1 cellular context compared by ENCODE assay signal in the genomic region with DNA sequence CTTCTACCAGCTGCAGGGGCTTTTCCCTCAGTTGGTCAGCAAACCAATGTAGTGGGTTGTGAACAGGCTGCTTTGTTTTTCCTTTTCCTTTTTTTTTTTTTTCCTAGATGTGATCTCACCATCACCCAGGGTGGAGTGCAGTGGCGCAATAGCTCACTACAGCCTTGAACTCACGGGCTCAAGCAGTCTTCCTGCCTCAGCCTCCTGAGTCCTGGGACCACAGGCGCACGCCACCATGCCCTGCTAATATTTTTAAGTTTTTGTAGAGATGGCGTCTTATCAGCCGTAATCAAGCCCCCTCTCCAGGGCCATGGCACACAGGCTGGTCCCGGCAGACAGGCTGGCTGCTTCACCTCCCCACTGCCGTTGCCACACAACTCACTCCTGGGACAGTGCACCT.
TF ChIP-seq lines count a peak whose summit lies in the region.

No MANE protein-coding gene starts in this region.

TF ChIP-seq in HepG2, 621 proteins besides CTCF, POLR2A, EP300 and RAD21:
- TF ChIP-seq EED (CRISPR knock-in tag; IDR thresholded peaks at IDR 0.05) = no peak
- no peak for TF ChIP-seq RBFOX2 (IDR thresholded peaks at IDR 0.05; ENCODE audit: low read depth, low read length)
- peak; percentile 85 for TF ChIP-seq CEBPB (IDR thresholded peaks at IDR 0.05; ENCODE audit: borderline replicate concordance, low read depth, low read length)
- TF ChIP-seq AGO2 (optimal IDR thresholded peaks at IDR 0.05; ENCODE audit: low read depth, low read length) = no peak
- TF ChIP-seq, protein P1, sequence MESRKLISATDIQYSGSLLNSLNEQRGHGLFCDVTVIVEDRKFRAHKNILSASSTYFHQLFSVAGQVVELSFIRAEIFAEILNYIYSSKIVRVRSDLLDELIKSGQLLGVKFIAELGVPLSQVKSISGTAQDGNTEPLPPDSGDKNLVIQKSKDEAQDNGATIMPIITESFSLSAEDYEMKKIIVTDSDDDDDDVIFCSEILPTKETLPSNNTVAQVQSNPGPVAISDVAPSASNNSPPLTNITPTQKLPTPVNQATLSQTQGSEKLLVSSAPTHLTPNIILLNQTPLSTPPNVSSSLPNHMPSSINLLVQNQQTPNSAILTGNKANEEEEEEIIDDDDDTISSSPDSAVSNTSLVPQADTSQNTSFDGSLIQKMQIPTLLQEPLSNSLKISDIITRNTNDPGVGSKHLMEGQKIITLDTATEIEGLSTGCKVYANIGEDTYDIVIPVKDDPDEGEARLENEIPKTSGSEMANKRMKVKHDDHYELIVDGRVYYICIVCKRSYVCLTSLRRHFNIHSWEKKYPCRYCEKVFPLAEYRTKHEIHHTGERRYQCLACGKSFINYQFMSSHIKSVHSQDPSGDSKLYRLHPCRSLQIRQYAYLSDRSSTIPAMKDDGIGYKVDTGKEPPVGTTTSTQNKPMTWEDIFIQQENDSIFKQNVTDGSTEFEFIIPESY (CRISPR knock-in tag; IDR thresholded peaks at IDR 0.05) = peak; percentile 23; the same call in 1 of the 2 replicates
- peak; percentile 48; the same call in 1 of the 2 replicates for TF ChIP-seq GATAD2A (CRISPR knock-in tag; IDR thresholded peaks at IDR 0.05)
- no peak for TF ChIP-seq ZFY (CRISPR knock-in tag; IDR thresholded peaks at IDR 0.05)
- TF ChIP-seq HOXA7 (CRISPR knock-in tag; IDR thresholded peaks at IDR 0.05) = no peak
- no peak for TF ChIP-seq ZNF180 (CRISPR knock-in tag; IDR thresholded peaks at IDR 0.05; ENCODE audit: borderline replicate concordance, low read depth)
- no peak for TF ChIP-seq SIN3A (IDR thresholded peaks at IDR 0.05; ENCODE audit: borderline replicate concordance, low read depth, low read length)
- no peak for TF ChIP-seq KLF13 (CRISPR knock-in tag; IDR thresholded peaks at IDR 0.05)
- TF ChIP-seq CEBPZ (IDR thresholded peaks at IDR 0.05; ENCODE audit: low read length) = no peak
- no peak for TF ChIP-seq ZNF780A (CRISPR knock-in tag; IDR thresholded peaks at IDR 0.05)
- no peak for TF ChIP-seq TFAP4 (IDR thresholded peaks at IDR 0.05; ENCODE audit: borderline replicate concordance, low read depth)
- TF ChIP-seq ATF7 (IDR thresholded peaks at IDR 0.05) = no peak
- TF ChIP-seq ATF7 (CRISPR knock-in tag; IDR thresholded peaks at IDR 0.05) = no peak
- no peak for TF ChIP-seq REXO4 (CRISPR knock-in tag; IDR thresholded peaks at IDR 0.05; ENCODE audit: borderline replicate concordance)
- TF ChIP-seq ZNF572 (CRISPR knock-in tag; IDR thresholded peaks at IDR 0.05) = no peak
- no peak for TF ChIP-seq ZFP37 (CRISPR knock-in tag; IDR thresholded peaks at IDR 0.05; ENCODE audit: borderline replicate concordance)
- no peak for TF ChIP-seq ZNF609 (CRISPR knock-in tag; IDR thresholded peaks at IDR 0.05; ENCODE audit: borderline replicate concordance)
- no peak for TF ChIP-seq FOXO4 (CRISPR knock-in tag; conservative IDR thresholded peaks at IDR 0.05)
- TF ChIP-seq, protein P2, sequence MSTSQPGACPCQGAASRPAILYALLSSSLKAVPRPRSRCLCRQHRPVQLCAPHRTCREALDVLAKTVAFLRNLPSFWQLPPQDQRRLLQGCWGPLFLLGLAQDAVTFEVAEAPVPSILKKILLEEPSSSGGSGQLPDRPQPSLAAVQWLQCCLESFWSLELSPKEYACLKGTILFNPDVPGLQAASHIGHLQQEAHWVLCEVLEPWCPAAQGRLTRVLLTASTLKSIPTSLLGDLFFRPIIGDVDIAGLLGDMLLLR (CRISPR knock-in tag; IDR thresholded peaks at IDR 0.05) = no peak
- no peak for TF ChIP-seq ZNF652 (CRISPR knock-in tag; IDR thresholded peaks at IDR 0.05; ENCODE audit: borderline replicate concordance, low read depth)
- TF ChIP-seq ZMYM4 (CRISPR knock-in tag; IDR thresholded peaks at IDR 0.05) = no peak
- TF ChIP-seq, protein P3, sequence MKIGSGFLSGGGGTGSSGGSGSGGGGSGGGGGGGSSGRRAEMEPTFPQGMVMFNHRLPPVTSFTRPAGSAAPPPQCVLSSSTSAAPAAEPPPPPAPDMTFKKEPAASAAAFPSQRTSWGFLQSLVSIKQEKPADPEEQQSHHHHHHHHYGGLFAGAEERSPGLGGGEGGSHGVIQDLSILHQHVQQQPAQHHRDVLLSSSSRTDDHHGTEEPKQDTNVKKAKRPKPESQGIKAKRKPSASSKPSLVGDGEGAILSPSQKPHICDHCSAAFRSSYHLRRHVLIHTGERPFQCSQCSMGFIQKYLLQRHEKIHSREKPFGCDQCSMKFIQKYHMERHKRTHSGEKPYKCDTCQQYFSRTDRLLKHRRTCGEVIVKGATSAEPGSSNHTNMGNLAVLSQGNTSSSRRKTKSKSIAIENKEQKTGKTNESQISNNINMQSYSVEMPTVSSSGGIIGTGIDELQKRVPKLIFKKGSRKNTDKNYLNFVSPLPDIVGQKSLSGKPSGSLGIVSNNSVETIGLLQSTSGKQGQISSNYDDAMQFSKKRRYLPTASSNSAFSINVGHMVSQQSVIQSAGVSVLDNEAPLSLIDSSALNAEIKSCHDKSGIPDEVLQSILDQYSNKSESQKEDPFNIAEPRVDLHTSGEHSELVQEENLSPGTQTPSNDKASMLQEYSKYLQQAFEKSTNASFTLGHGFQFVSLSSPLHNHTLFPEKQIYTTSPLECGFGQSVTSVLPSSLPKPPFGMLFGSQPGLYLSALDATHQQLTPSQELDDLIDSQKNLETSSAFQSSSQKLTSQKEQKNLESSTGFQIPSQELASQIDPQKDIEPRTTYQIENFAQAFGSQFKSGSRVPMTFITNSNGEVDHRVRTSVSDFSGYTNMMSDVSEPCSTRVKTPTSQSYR (CRISPR knock-in tag; IDR thresholded peaks at IDR 0.05; ENCODE audit: borderline replicate concordance) = no peak
- TF ChIP-seq RARA (CRISPR knock-in tag; IDR thresholded peaks at IDR 0.05) = peak; percentile 55
- no peak for TF ChIP-seq ZFP36 (IDR thresholded peaks at IDR 0.05; ENCODE audit: borderline replicate concordance, low read depth, low read length, partially characterized antibody)
- TF ChIP-seq HDAC2 (CRISPR knock-in tag; IDR thresholded peaks at IDR 0.05) = no peak
- no peak for TF ChIP-seq AGO1 (IDR thresholded peaks at IDR 0.05; ENCODE audit: low read depth, low read length, poor library complexity, severe bottlenecking)
- no peak for TF ChIP-seq ISX (CRISPR knock-in tag; conservative IDR thresholded peaks at IDR 0.05)
- peak; percentile 76 for TF ChIP-seq CEBPG (CRISPR knock-in tag; IDR thresholded peaks at IDR 0.05)
- peak; percentile 79; the same call in 1 of the 2 replicates for TF ChIP-seq ZNF362 (CRISPR knock-in tag; IDR thresholded peaks at IDR 0.05; ENCODE audit: borderline replicate concordance)
- no peak for TF ChIP-seq PAWR (CRISPR knock-in tag; IDR thresholded peaks at IDR 0.05; ENCODE audit: borderline replicate concordance)
- no peak for TF ChIP-seq ZNF253 (CRISPR knock-in tag; IDR thresholded peaks at IDR 0.05; ENCODE audit: borderline replicate concordance)
- peak; percentile 36; the same call in 1 of the 2 replicates for TF ChIP-seq BCL6 (CRISPR knock-in tag; IDR thresholded peaks at IDR 0.05)
- 0 out of 2 replicates have a peak, but pooled peaks have one; percentile 18 for TF ChIP-seq HNF4A (CRISPR knock-in tag; IDR thresholded peaks at IDR 0.05)
- TF ChIP-seq NR2F1 (CRISPR knock-in tag; IDR thresholded peaks at IDR 0.05) = no peak
- no peak for TF ChIP-seq ATF7-NPFF (CRISPR knock-in tag; IDR thresholded peaks at IDR 0.05; ENCODE audit: low read depth)
- TF ChIP-seq RFX5 (IDR thresholded peaks at IDR 0.05; ENCODE audit: low read depth, low read length) = no peak
- no peak for TF ChIP-seq NKX3-1 (CRISPR knock-in tag; IDR thresholded peaks at IDR 0.05)
- TF ChIP-seq TBX2 (CRISPR knock-in tag; IDR thresholded peaks at IDR 0.05; ENCODE audit: borderline replicate concordance) = no peak
- no peak for TF ChIP-seq YY1 (IDR thresholded peaks at IDR 0.05; ENCODE audit: insufficient read depth, insufficient replicate concordance, low read depth, low read length)
- TF ChIP-seq ZNF563 (CRISPR knock-in tag; IDR thresholded peaks at IDR 0.05) = no peak
- TF ChIP-seq FOXJ3 (CRISPR knock-in tag; IDR thresholded peaks at IDR 0.05; ENCODE audit: borderline replicate concordance) = no peak
- no peak for TF ChIP-seq ZNF160 (CRISPR knock-in tag; IDR thresholded peaks at IDR 0.05)
